In genomic region chr12:95218164-95218851, GRCh38 we compare ENCODE assay signal across 8 cellular contexts. TPM values are rescaled to one million over a fixed set of nuclear protein-coding genes. Genes with fewer than 3 reads are reported as not detected.
A peak's percentile ranks its signal among the peaks of the same experiment; 100 is the strongest.
DNase-seq lines count a peak whose midpoint lies in the region; ATAC-seq and TF ChIP-seq lines count a peak whose summit lies in the region.

No MANE protein-coding gene starts in this region.

- no peaks in the 10 kb centered on the region for H3K27me3 ChIP-seq in right lobe of liver

- ATAC-seq in right lobe of liver = no peak

- POLR2A ChIA-PET in RWPE1 (lab: Yijun Ruan, JAX; ENCODE audit: low non-redundant PET) = no interaction called here

- H3K9me3 ChIP-seq in right lobe of liver = no peaks in the 10 kb centered on the region

- intact Hi-C loops in right lobe of liver (cut with DNase I) = no loop called here

- WGBS in right lobe of liver (ENCODE audit: insufficient coverage, low coverage, low lambda C conversion rate, missing lambda C conversion rate) = under 1% methylated on average over 20 of the region's 29 CpGs

- H3K36me3 ChIP-seq in right lobe of liver = no peaks in the 10 kb centered on the region

- CTCF ChIA-PET in RWPE1 (lab: Yijun Ruan, JAX) = no interaction called here

- in situ Hi-C loops in GM13976 (cut with MboI; ENCODE audit: low sequenced_read_pairs, unreplicated experiment) (no loop called here), KBM-7 (cut with MboI; ENCODE audit: low pct_unique_long_range_greater_than_20kb, low sequenced_read_pairs) (no loop called here)

- H3K4me1 ChIP-seq in right lobe of liver = peaks cover 0 to 18% (median 2%) of the 10 kb centered on the region in 4 donors

- DNase-seq in AG09309 (ENCODE audit: low read depth) (no peak), GM13976 (ENCODE audit: low spot score) (peak; percentile 32), KBM-7 (peak; percentile 57), RWPE1 (ENCODE audit: low spot score) (peak; percentile 79), right lobe of liver (no peak), substantia nigra (lab: John Stamatoyannopoulos, UW) (peak in 5 of 49 donors; percentile 8 to 74 (median 41)), NCI-H226 (no peak)
- peak; percentile 57 for DNase-seq in central memory CD4-positive, alpha-beta T cell

- TF ChIP-seq CTCF in AG09309 (IDR thresholded peaks at IDR 0.05; ENCODE audit: control insufficient read depth, insufficient read depth, low read depth, low read length, missing control alignments) (no peak), GM13976 (IDR thresholded peaks at IDR 0.05; ENCODE audit: borderline replicate concordance, control extremely low read depth, extremely low read depth, insufficient read depth, missing control alignments) (no peak), RWPE1 (conservative IDR thresholded peaks at IDR 0.05; ENCODE audit: low read depth) (no peak), right lobe of liver (IDR thresholded peaks at IDR 0.05) (no peak)

- peak overlapping the region; percentile 97 for H3K27ac ChIP-seq in RWPE1
- H3K27ac ChIP-seq in right lobe of liver = peak overlapping the region; percentile 87 to 91 (median 89)
- H3K27ac ChIP-seq in substantia nigra (ENCODE audit: low read depth, low read length, poor library complexity, severe bottlenecking) = peak overlapping the region; percentile 91

- peak overlapping the region; percentile 53 for H3K4me3 ChIP-seq in AG09309 (ENCODE audit: control insufficient read depth, low read depth, low read length)
- peak overlapping the region; percentile 53 to 82 (median 74) for H3K4me3 ChIP-seq in right lobe of liver

- TF ChIP-seq POLR2A in right lobe of liver (IDR thresholded peaks at IDR 0.05) = no peak

RNA-seq across cellular contexts. Expression of gene VEZT, which starts 0.7 kb away (rescaled TPM):
- 10 to 100 TPM; 23.5 to 34.2 (median 28.9) TPM for total RNA-seq in right lobe of liver

RNA-seq across cellular contexts. Expression of gene FGD6, which starts 1.0 kb away (rescaled TPM):
- total RNA-seq in right lobe of liver = 1 to 10 TPM; 3.5 to 7.8 (median 5.1) TPM

Comparison
In these comparisons a context has a peak if more than half of its experiments do, and no peak if none do; other contexts are left out.
1. DNase-seq: peak in GM13976 (single experiment), KBM-7 (single experiment), RWPE1 (single experiment) and central memory CD4-positive, alpha-beta T cell (single experiment); none in AG09309 (single experiment), right lobe of liver (0 of 3) and NCI-H226 (single experiment).
2. Peak in every context shown above with its lines, with median percentiles within 50 percentile points of each other: H3K27ac ChIP-seq.